8 cellular contexts compared by ENCODE assay signal in genomic region chr7:155205368-155206285, GRCh38.
A peak's percentile ranks its signal among the peaks of the same experiment; 100 is the strongest.
DNase-seq lines count a peak whose midpoint lies in the region; ATAC-seq and TF ChIP-seq lines count a peak whose summit lies in the region.

No MANE protein-coding gene starts in this region.

- ATAC-seq in GM21825 (IDR thresholded peaks at IDR 0.05; ENCODE audit: unreplicated experiment) (peak; percentile 83), right lobe of liver (peak; percentile 81 to 86 (median 82))

- H4K20me1 ChIP-seq in Karpas-422 (ENCODE audit: insufficient read depth, low read depth, low read length) = no peaks in the 10 kb centered on the region

- H3K79me2 ChIP-seq in Karpas-422 (ENCODE audit: low read length) = no peaks in the 10 kb centered on the region

- H3K27me3 ChIP-seq in Karpas-422 (ENCODE audit: low read length) (no peaks in the 10 kb centered on the region), right lobe of liver (no peaks in the 10 kb centered on the region)

- WGBS in right lobe of liver (ENCODE audit: insufficient coverage, low coverage, low lambda C conversion rate, missing lambda C conversion rate) = 42% methylated on average over 24 of the region's 32 CpGs

- peak overlapping the region; percentile 84 for H3K4me3 ChIP-seq in Karpas-422 (ENCODE audit: low read length)
- peak overlapping the region in 2 of 3 donors; percentile 3 to 28 for H3K4me3 ChIP-seq in right lobe of liver

- no peaks in the 10 kb centered on the region for H3K9me3 ChIP-seq in Karpas-422 (ENCODE audit: low read length)
- no peaks in the 10 kb centered on the region for H3K9me3 ChIP-seq in right lobe of liver

- intact Hi-C loops in right lobe of liver (cut with DNase I) = no loop called here

- no peak for TF ChIP-seq CTCF in right lobe of liver (IDR thresholded peaks at IDR 0.05)

- peak overlapping the region; percentile 84 for H3K4me2 ChIP-seq in Karpas-422 (ENCODE audit: low read depth, low read length, poor library complexity, severe bottlenecking)

- DNase-seq in GDM1 (lab: John Stamatoyannopoulos, UW) (peak; percentile 95), Karpas-422 (peak; percentile 97), caudate nucleus (lab: John Stamatoyannopoulos, UW) (peak in 14 of 61 donors; percentile 6 to 55 (median 32)), right lobe of liver (peak; percentile 69 to 86 (median 85)), COLO668 (lab: John Stamatoyannopoulos, UW; ENCODE audit: unreplicated experiment) (no peak)
- peak; percentile 72 to 87 (median 78) for DNase-seq in activated CD4-positive, CD25-positive, alpha-beta regulatory T cell (lab: John Stamatoyannopoulos, UW)
- peak; percentile 83 to 87 for DNase-seq in stimulated activated CD4-positive, alpha-beta T cell treated with anti-CD3 and anti-CD28 coated beads, Interleukin-4, amount 100 ng/mL, for 48 hours (ENCODE audit: low read depth in 2 of 2)

- H3K4me1 ChIP-seq in Karpas-422 (ENCODE audit: low read length) (peaks cover 26% of the 10 kb centered on the region), right lobe of liver (no peaks in the 10 kb centered on the region)

- H3K36me3 ChIP-seq in Karpas-422 (ENCODE audit: insufficient read depth, low read length) (no peaks in the 10 kb centered on the region), right lobe of liver (no peaks in the 10 kb centered on the region)

- H2AFZ ChIP-seq in Karpas-422 (ENCODE audit: low read length) = peak overlapping the region; percentile 75; the same call in 1 of the 2 replicates

- H3K9ac ChIP-seq in Karpas-422 (ENCODE audit: low read length) = peak overlapping the region; percentile 96

- peak; percentile 31 for TF ChIP-seq POLR2A in right lobe of liver (IDR thresholded peaks at IDR 0.05)

- H3K27ac ChIP-seq in Karpas-422 (ENCODE audit: low read length) = peak overlapping the region; percentile 94
- peak overlapping the region; percentile 27 for H3K27ac ChIP-seq in caudate nucleus (ENCODE audit: low read depth, low read length)
- H3K27ac ChIP-seq in right lobe of liver = peak overlapping the region; percentile 26 to 76 (median 52)

- no peaks in the 10 kb centered on the region for H3K9me2 ChIP-seq in Karpas-422 (replicated peaks; ENCODE audit: insufficient read depth, low read length)

Comparison
In these comparisons a context has a peak if more than half of its experiments do, and no peak if none do; other contexts are left out.
1. H3K27ac ChIP-seq: peak in every context shown above with its lines; median percentile 94 in Karpas-422; 52 in right lobe of liver; 27 in caudate nucleus.